Comparison of ENCODE assay signal across 1 cellular context in genomic region chrX:119565110-119565663, GRCh38.
A peak's percentile ranks its signal among the peaks of the same experiment; 100 is the strongest.
TF ChIP-seq lines count a peak whose summit lies in the region.

Gene STEEP1, minus strand, starts transcription at chrX:119565409. Its CDS starts 54 bp downstream, at chrX:119565355.

TF ChIP-seq in K562, 482 proteins besides CTCF, POLR2A, EP300 and RAD21 (continued from another document and continues in another):
- TF ChIP-seq MNT (conservative IDR thresholded peaks at IDR 0.05): peak; percentile 92 to 96
- TF ChIP-seq SOX6 (IDR thresholded peaks at IDR 0.05): 0 out of 2 replicates have a peak, but pooled peaks have one; percentile 22
- TF ChIP-seq HSF4 (CRISPR knock-in tag; IDR thresholded peaks at IDR 0.05; ENCODE audit: borderline replicate concordance): no peak
- no peak for TF ChIP-seq ZBTB33 (CRISPR knock-in tag; IDR thresholded peaks at IDR 0.05)
- TF ChIP-seq NFE2 (IDR thresholded peaks at IDR 0.05; ENCODE audit: low read depth): 0 out of 2 replicates have a peak, but pooled peaks have one; percentile 9
- peak; percentile 94 for TF ChIP-seq TCF7L2 (IDR thresholded peaks at IDR 0.05; ENCODE audit: low read depth, low read length)
- TF ChIP-seq CBX3 (IDR thresholded peaks at IDR 0.05; ENCODE audit: borderline replicate concordance in 1 of 2, low read length in 2 of 2): peak in 1 of 2 experiments; percentile 71; a peak in 1 of 3 replicates
- TF ChIP-seq BCLAF1 (IDR thresholded peaks at IDR 0.05; ENCODE audit: borderline replicate concordance in 1 of 2, control insufficient read depth in 1 of 2, low read depth in 2 of 2, low read length in 1 of 2): peak in 1 of 2 experiments; percentile 68; a peak in 1 of 4 replicates
- peak; percentile 95 for TF ChIP-seq TFE3 (CRISPR knock-in tag; IDR thresholded peaks at IDR 0.05)
- no peak for TF ChIP-seq SLC30A9 (CRISPR knock-in tag; IDR thresholded peaks at IDR 0.05)
- no peak for TF ChIP-seq ZNF518B (CRISPR knock-in tag; IDR thresholded peaks at IDR 0.05)
- TF ChIP-seq E2F6 (IDR thresholded peaks at IDR 0.05; ENCODE audit: borderline replicate concordance in 1 of 2, extremely low read depth in 1 of 2, insufficient read depth in 1 of 2, insufficient read length in 1 of 2, low read depth in 1 of 2, low read length in 1 of 2, poor library complexity in 1 of 2, severe bottlenecking in 1 of 2): peak in 1 of 2 experiments; percentile 38
- TF ChIP-seq KHSRP (IDR thresholded peaks at IDR 0.05): peak; percentile 84
- 0 out of 2 replicates have a peak, but pooled peaks have one; percentile 49 for TF ChIP-seq MITF (IDR thresholded peaks at IDR 0.05)
- peak; percentile 92 for TF ChIP-seq USF2 (CRISPR knock-in tag; IDR thresholded peaks at IDR 0.05)
- peak in 1 of 2 experiments; percentile 20; a peak in 1 of 4 replicates for TF ChIP-seq TRIM24 (IDR thresholded peaks at IDR 0.05)
- TF ChIP-seq OTX1 (CRISPR knock-in tag; IDR thresholded peaks at IDR 0.05): no peak
- TF ChIP-seq NKRF (IDR thresholded peaks at IDR 0.05; ENCODE audit: borderline replicate concordance): peak; percentile 86
- TF ChIP-seq MBD2 (IDR thresholded peaks at IDR 0.05; ENCODE audit: borderline replicate concordance, low read depth): peak; percentile 86; the same call in 1 of the 2 replicates
- peak; percentile 67; the same call in 1 of the 2 replicates for TF ChIP-seq CBFA2T2 (conservative IDR thresholded peaks at IDR 0.05)
- TF ChIP-seq JUN (IDR thresholded peaks at IDR 0.05; ENCODE audit: borderline replicate concordance, low read depth, low read length): peak; percentile 37; the same call in 1 of the 2 replicates
- no peak for TF ChIP-seq JUN (CRISPR knock-in tag; IDR thresholded peaks at IDR 0.05; ENCODE audit: borderline replicate concordance)
- peak; percentile 96 for TF ChIP-seq C11orf30 (IDR thresholded peaks at IDR 0.05; ENCODE audit: low read depth)
- TF ChIP-seq EZH2 (IDR thresholded peaks at IDR 0.05; ENCODE audit: borderline replicate concordance, low read depth, low read length): no peak
- peak; percentile 65 for TF ChIP-seq HNRNPLL (IDR thresholded peaks at IDR 0.05; ENCODE audit: low read depth, low read length, poor library complexity, severe bottlenecking)
- peak; percentile 82 for TF ChIP-seq E2F8 (IDR thresholded peaks at IDR 0.05; ENCODE audit: low read depth, partially characterized antibody)
- no peak for TF ChIP-seq HDAC3 (IDR thresholded peaks at IDR 0.05; ENCODE audit: borderline replicate concordance, partially characterized antibody)
